Comparison of ENCODE assay signal across 17 cellular contexts in the genomic region with DNA sequence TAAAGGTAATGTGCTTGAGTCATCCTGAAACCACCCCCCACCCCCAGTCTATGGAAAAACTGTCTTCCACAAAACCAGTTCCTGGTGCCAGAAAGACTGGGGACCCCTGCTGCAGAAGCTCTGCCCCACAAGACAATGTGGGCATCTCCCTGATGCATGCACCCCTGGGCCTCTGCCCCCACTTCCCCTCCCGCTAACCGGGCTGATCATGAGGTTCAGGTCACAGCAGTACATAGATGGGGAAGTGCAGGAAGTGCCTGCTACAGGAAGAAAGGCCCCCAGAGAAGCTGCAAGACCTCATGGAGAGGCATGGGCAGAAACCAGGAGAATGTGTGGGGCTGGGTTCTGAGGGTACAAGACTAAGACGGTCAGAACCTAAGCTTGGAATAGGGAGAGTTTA.
DNase-seq lines count a peak whose midpoint lies in the region; ATAC-seq and TF ChIP-seq lines count a peak whose summit lies in the region.
"Had no signal": no experiment of that assay in that cellular context is flagged by ENCODE, and none has a peak within 500 bp of the region (broad histone marks: within the 10 kb centered on the region; RNA-seq: fewer than 3 reads in every experiment).

No MANE protein-coding gene starts in this region.

- no peaks in the 10 kb centered on the region for H4K20me1 ChIP-seq in GM23338 (replicated peaks; ENCODE audit: insufficient read depth)

- peak; percentile 31 for DNase-seq in GDM1 (lab: John Stamatoyannopoulos, UW)
- DNase-seq in NOMO-1 treated with DMSO at 0.1 percent for 48 hours (lab: John Stamatoyannopoulos, UW; ENCODE audit: unreplicated experiment), result peak; percentile 69
- DNase-seq in Right ventricle myocardium superior, result no peak
- no peak for DNase-seq in midbrain (lab: John Stamatoyannopoulos, UW)
- no peak for DNase-seq in GM23338 (ENCODE audit: low spot score)
- DNase-seq: activated CD4-positive, alpha-beta T cell treated with anti-CD3 and anti-CD28 coated beads, Interleukin-2, amount 50 U/mL, for 4 hours; activated naive CD4-positive, alpha-beta T cell treated with anti-CD3 and anti-CD28 coated beads, Interleukin-2, amount 50 U/mL, for 16 hours; EL; foreskin keratinocyte; NCI-H526; psoas muscle; RPMI8226; stimulated activated CD4-positive, alpha-beta T cell treated with anti-CD3 and anti-CD28 coated beads, Interleukin-1b, Interleukin-23, amount 100 ng/mL, for 48 hours; uterus had no signal

- no peak overlapping the region for H3K27ac Mint-ChIP-seq in GM23338

- H3K27me3 Mint-ChIP-seq in GM23338 (ENCODE audit: insufficient read depth, low read depth, poor library complexity), result peaks cover 5% of the 10 kb centered on the region

- no peaks in the 10 kb centered on the region for H3K9me3 ChIP-seq in parathyroid adenoma (ENCODE audit: control insufficient read depth, low read length)
- H3K9me3 ChIP-seq: psoas muscle, uterus had no signal

- no peaks in the 10 kb centered on the region for H3K36me3 ChIP-seq in parathyroid adenoma (ENCODE audit: control insufficient read depth, insufficient read depth, low read length)
- no peaks in the 10 kb centered on the region for H3K36me3 ChIP-seq in GM23338 (ENCODE audit: insufficient read depth)
- H3K36me3 ChIP-seq: uterus had no signal

- ATAC-seq in Right ventricle myocardium superior (ENCODE audit: poor library complexity) (peak; percentile 28), GM23338 (no peak), GM21360 (IDR thresholded peaks at IDR 0.05; ENCODE audit: unreplicated experiment) (no peak), HG02852 (IDR thresholded peaks at IDR 0.05; ENCODE audit: unreplicated experiment) (no peak)
- ATAC-seq: foreskin keratinocyte had no signal

- no peaks in the 10 kb centered on the region for H3F3A ChIP-seq in GM23338 (replicated peaks; ENCODE audit: low read depth)

- TF ChIP-seq CTCF in parathyroid adenoma (IDR thresholded peaks at IDR 0.05) (no peak), GM23338 (conservative IDR thresholded peaks at IDR 0.05; ENCODE audit: low read depth in 2 of 2) (no peak)

- peaks cover 5% of the 10 kb centered on the region; the same call in 1 of the 3 replicates for H3K36me3 Mint-ChIP-seq in GM23338 (ENCODE audit: low read depth)

- intact Hi-C loops in Right ventricle myocardium superior (cut with DNase I), result no loop called here

- H3K4me1 ChIP-seq in parathyroid adenoma (peaks cover 20% of the 10 kb centered on the region), GM23338 (ENCODE audit: insufficient read depth) (peaks cover 14% of the 10 kb centered on the region)
- H3K4me1 ChIP-seq: foreskin keratinocyte, psoas muscle, uterus had no signal

- H3K4me3 ChIP-seq in parathyroid adenoma (ENCODE audit: low read depth, low read length) (no peak overlapping the region), GM23338 (no peak overlapping the region)
- H3K4me3 ChIP-seq: psoas muscle, uterus had no signal

- peaks cover 10% of the 10 kb centered on the region for H3K4me1 Mint-ChIP-seq in GM23338

- H3K27ac ChIP-seq in parathyroid adenoma (peak overlapping the region; percentile 78), GM23338 (ENCODE audit: low read depth) (no peak overlapping the region)
- H3K27ac ChIP-seq: foreskin keratinocyte, psoas muscle, uterus had no signal

- peaks cover 12% of the 10 kb centered on the region for H3K9me3 Mint-ChIP-seq in GM23338

- no peak overlapping the region for H3K9ac ChIP-seq in parathyroid adenoma

- H2AFZ ChIP-seq in parathyroid adenoma, result peak overlapping the region; percentile 45
- H2AFZ ChIP-seq in GM23338, result no peak overlapping the region

- H3K4me2 ChIP-seq in parathyroid adenoma (ENCODE audit: low read length), result no peak overlapping the region
- no peak overlapping the region for H3K4me2 ChIP-seq in GM23338

- H3K4me3 Mint-ChIP-seq in GM23338, result no peak overlapping the region

- peaks cover 3% of the 10 kb centered on the region; the same call in 1 of the 2 replicates for H3K9me2 ChIP-seq in GM23338 (ENCODE audit: insufficient read depth)

- H3K27me3 ChIP-seq in parathyroid adenoma (ENCODE audit: control insufficient read depth, insufficient read depth, low read length) (no peaks in the 10 kb centered on the region), GM23338 (ENCODE audit: insufficient read depth) (no peaks in the 10 kb centered on the region)
- H3K27me3 ChIP-seq: foreskin keratinocyte, uterus had no signal

- H3K79me2 ChIP-seq in parathyroid adenoma (no peaks in the 10 kb centered on the region), GM23338 (replicated peaks; ENCODE audit: insufficient read depth) (no peaks in the 10 kb centered on the region)

TF ChIP-seq in GM23338, 12 proteins besides CTCF, POLR2A, EP300 and RAD21 (continues in another document):
- TF ChIP-seq EZH2 (IDR thresholded peaks at IDR 0.05; ENCODE audit: low read depth, unreplicated experiment) (no peak), STAT1 (IDR thresholded peaks at IDR 0.05; ENCODE audit: unreplicated experiment) (no peak), EZH2phosphoT487 (IDR thresholded peaks at IDR 0.05; ENCODE audit: unreplicated experiment) (no peak), POLR2AphosphoS5 (IDR thresholded peaks at IDR 0.05; ENCODE audit: low read depth) (no peak)
- TF ChIP-seq, protein P1, sequence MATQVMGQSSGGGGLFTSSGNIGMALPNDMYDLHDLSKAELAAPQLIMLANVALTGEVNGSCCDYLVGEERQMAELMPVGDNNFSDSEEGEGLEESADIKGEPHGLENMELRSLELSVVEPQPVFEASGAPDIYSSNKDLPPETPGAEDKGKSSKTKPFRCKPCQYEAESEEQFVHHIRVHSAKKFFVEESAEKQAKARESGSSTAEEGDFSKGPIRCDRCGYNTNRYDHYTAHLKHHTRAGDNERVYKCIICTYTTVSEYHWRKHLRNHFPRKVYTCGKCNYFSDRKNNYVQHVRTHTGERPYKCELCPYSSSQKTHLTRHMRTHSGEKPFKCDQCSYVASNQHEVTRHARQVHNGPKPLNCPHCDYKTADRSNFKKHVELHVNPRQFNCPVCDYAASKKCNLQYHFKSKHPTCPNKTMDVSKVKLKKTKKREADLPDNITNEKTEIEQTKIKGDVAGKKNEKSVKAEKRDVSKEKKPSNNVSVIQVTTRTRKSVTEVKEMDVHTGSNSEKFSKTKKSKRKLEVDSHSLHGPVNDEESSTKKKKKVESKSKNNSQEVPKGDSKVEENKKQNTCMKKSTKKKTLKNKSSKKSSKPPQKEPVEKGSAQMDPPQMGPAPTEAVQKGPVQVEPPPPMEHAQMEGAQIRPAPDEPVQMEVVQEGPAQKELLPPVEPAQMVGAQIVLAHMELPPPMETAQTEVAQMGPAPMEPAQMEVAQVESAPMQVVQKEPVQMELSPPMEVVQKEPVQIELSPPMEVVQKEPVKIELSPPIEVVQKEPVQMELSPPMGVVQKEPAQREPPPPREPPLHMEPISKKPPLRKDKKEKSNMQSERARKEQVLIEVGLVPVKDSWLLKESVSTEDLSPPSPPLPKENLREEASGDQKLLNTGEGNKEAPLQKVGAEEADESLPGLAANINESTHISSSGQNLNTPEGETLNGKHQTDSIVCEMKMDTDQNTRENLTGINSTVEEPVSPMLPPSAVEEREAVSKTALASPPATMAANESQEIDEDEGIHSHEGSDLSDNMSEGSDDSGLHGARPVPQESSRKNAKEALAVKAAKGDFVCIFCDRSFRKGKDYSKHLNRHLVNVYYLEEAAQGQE (IDR thresholded peaks at IDR 0.05; ENCODE audit: unreplicated experiment), result no peak

Comparison
In these comparisons a context has a peak if more than half of its experiments do, and no peak if none do; other contexts are left out.
1. DNase-seq: peak in GDM1 (single experiment) and NOMO-1 treated with DMSO at 0.1 percent for 48 hours (single experiment); none in Right ventricle myocardium superior (single experiment), midbrain (single experiment) and GM23338 (single experiment).